In the genomic region with DNA sequence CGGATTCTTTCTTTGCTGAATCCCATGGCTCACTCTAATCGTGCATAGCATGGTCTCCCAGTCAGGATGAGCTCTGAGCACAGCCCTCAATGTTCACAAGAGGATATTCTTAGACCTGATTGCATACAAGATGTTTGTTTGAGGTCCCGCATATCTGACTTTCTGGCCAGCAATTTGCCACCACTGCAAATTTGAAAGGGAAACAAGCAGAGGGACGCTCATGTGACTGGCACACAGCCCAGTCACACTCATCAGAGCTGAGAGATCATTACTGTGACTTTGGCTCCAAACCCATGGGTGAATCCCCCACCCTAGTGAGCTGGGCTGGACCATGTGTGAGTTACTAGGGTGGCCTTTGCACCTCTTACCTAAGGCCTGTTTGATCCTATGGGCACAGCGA, we compare ENCODE assay signal across 11 cellular contexts. TPM values are rescaled to one million over a fixed set of nuclear protein-coding genes. Genes with fewer than 3 reads are reported as not detected.
A peak's percentile ranks its signal among the peaks of the same experiment; 100 is the strongest.
DNase-seq lines count a peak whose midpoint lies in the region; ATAC-seq, FAIRE-seq and TF ChIP-seq lines count a peak whose summit lies in the region.
"Had no signal": no experiment of that assay in that cellular context is flagged by ENCODE, and none has a peak within 500 bp of the region (broad histone marks: within the 10 kb centered on the region; RNA-seq: fewer than 3 reads in every experiment).

No MANE protein-coding gene starts in this region.

- CTCF ChIA-PET in A673 (lab: Charles Lee) = no interaction called here
- CTCF ChIA-PET in GM12878 (lab: Yijun Ruan, JAX) = no interaction called here

- TF ChIP-seq RAD21 in GM12878 (IDR thresholded peaks at IDR 0.05; ENCODE audit: insufficient read depth, low read depth, low read length) = no peak

- POLR2A ChIA-PET in A673 (lab: Charles Lee; ENCODE audit: low non-redundant PET) = no interaction called here
- POLR2A ChIA-PET in GM12878 (lab: Charles Lee) = no interaction called here

- BruUV-seq in A673 (replicated peaks; lab: Mats Ljungman, UMichigan) (no TSS peak), GM12878 (replicated peaks; lab: Mats Ljungman, UMichigan) (no TSS peak)

- DNase-seq in A673 (ENCODE audit: low spot score) (peak; percentile 31), GM12878 (ENCODE audit: low read depth, low spot score) (no peak), lower leg skin (ENCODE audit: low spot score in 2 of 2) (peak; percentile 91 to 97), NCI-H1930 (lab: John Stamatoyannopoulos, UW) (no peak), NCI-H146 treated with DMSO at 0.1 percent for 48 hours (lab: John Stamatoyannopoulos, UW; ENCODE audit: unreplicated experiment) (no peak), kidney glomerular epithelial cell (lab: John Stamatoyannopoulos, UW) (no peak)
- DNase-seq: activated CD4-positive, CD25-positive, alpha-beta regulatory T cell; NCI-H524 had no signal

- H2AFZ ChIP-seq in GM12878 (ENCODE audit: control insufficient read depth, low read depth, low read length) = no peak overlapping the region; the same call in 1 of the 2 replicates

- TF ChIP-seq CTCF in A673 (conservative IDR thresholded peaks at IDR 0.05; ENCODE audit: low read depth, low read length) = no peak
- no peak for TF ChIP-seq CTCF in GM12878 (IDR thresholded peaks at IDR 0.05 in 2 of 3, conservative IDR thresholded peaks at IDR 0.05 in 1 of 3; ENCODE audit: control insufficient read depth in 2 of 3, extremely low read depth in 1 of 3, insufficient read depth in 1 of 3, low read depth in 3 of 3, low read length in 3 of 3)
- TF ChIP-seq CTCF in lower leg skin (IDR thresholded peaks at IDR 0.05) = no peak

- in situ Hi-C loops in GM12878 (cut with MboI) = no loop called here

- no peaks in the 10 kb centered on the region for H3K27me3 ChIP-seq in A673 (replicated peaks; ENCODE audit: insufficient read depth, low read depth, low read length, poor library complexity)
- no peaks in the 10 kb centered on the region; a peak in 1 of 4 replicates for H3K27me3 ChIP-seq in GM12878 (replicated peaks in 1 of 2; ENCODE audit: control insufficient read depth in 2 of 2, insufficient read depth in 2 of 2, low read length in 1 of 2)
- H3K27me3 ChIP-seq: BLaER1 had no signal

- H3K27ac ChIP-seq in A673 (ENCODE audit: low read depth, low read length, poor library complexity, severe bottlenecking) (no peak overlapping the region), GM12878 (ENCODE audit: control insufficient read depth, insufficient read depth) (no peak overlapping the region)
- H3K27ac ChIP-seq: BLaER1 had no signal

- H3K9ac ChIP-seq in GM12878 (ENCODE audit: control insufficient read depth, insufficient read depth, low read length) = no peak overlapping the region
- H3K9ac ChIP-seq: BLaER1 had no signal

- H3K79me2 ChIP-seq in GM12878 (ENCODE audit: control insufficient read depth, insufficient read depth, low read length) = no peaks in the 10 kb centered on the region

- intact Hi-C loops in A673 (cut with micrococcal nuclease; ENCODE audit: unreplicated experiment) (no loop called here), GM12878 (cut with micrococcal nuclease; ENCODE audit: unreplicated experiment) (no loop called here), lower leg skin (cut with DNase I; ENCODE audit: low total_unique reads) (no loop called here)

- FAIRE-seq in GM12878 (lab: Jason Lieb, UNC) = no peak

- no peak for TF ChIP-seq EP300 in GM12878 (IDR thresholded peaks at IDR 0.05; ENCODE audit: borderline replicate concordance in 1 of 2, control insufficient read depth in 1 of 2, low read depth in 2 of 2, low read length in 2 of 2)

- 26% methylated on average over 5 of the region's 5 CpGs for WGBS in GM12878 (ENCODE audit: insufficient coverage, insufficient replicate concordance, low lambda C conversion rate, missing lambda C conversion rate)
- WGBS in lower leg skin, 2 donors = 33 to 38% methylated on average over 5 of the region's 5 CpGs

- RAD21 ChIA-PET in GM12878 (lab: Charles Lee; ENCODE audit: unreplicated experiment) = no interaction called here

- SMC1A ChIA-PET in GM12878 (lab: Charles Lee; ENCODE audit: uncharacterized antibody, unreplicated experiment) = interaction anchor here (1.3 kb wide), 1 partner anchor 249 kb away, joined by 3 read pairs; no protein-coding TSS in a partner anchor

- no peak overlapping the region for H3K4me2 ChIP-seq in GM12878 (ENCODE audit: control insufficient read depth, insufficient read depth)
- H3K4me2 ChIP-seq: BLaER1 had no signal

- ATAC-seq in HG02798 (IDR thresholded peaks at IDR 0.05; ENCODE audit: poor library complexity, unreplicated experiment) (peak; percentile 65), GM12878 (peak; percentile 50; the same call in 2 of the 3 replicates), HG03025 (IDR thresholded peaks at IDR 0.05; ENCODE audit: low FRiP score, unreplicated experiment) (no peak)

- no peak overlapping the region for H3K4me3 ChIP-seq in A673 (ENCODE audit: low read depth, low read length, poor library complexity, severe bottlenecking)
- H3K4me3 ChIP-seq in GM12878 = no peak overlapping the region
- no peak overlapping the region for H3K4me3 ChIP-seq in lower leg skin (ENCODE audit: low read depth, poor library complexity, severe bottlenecking)
- H3K4me3 ChIP-seq: BLaER1 had no signal

- H3K36me3 ChIP-seq in A673 (ENCODE audit: insufficient read depth, low read length, poor library complexity, severe bottlenecking) (no peaks in the 10 kb centered on the region), GM12878 (ENCODE audit: control insufficient read depth in 2 of 2, insufficient read depth in 2 of 2, low read length in 1 of 2) (no peaks in the 10 kb centered on the region)
- H3K36me3 ChIP-seq: BLaER1 had no signal

- H3K9me3 ChIP-seq in A673 (ENCODE audit: low read depth, low read length, poor library complexity, severe bottlenecking) (no peaks in the 10 kb centered on the region), GM12878 (replicated peaks; ENCODE audit: control insufficient read depth, insufficient read depth, low read length) (no peaks in the 10 kb centered on the region)
- H3K9me3 ChIP-seq: BLaER1 had no signal

- TF ChIP-seq POLR2A in GM12878 (IDR thresholded peaks at IDR 0.05; ENCODE audit: low read depth, low read length) = no peak
- TF ChIP-seq POLR2A in lower leg skin (IDR thresholded peaks at IDR 0.05) = no peak

- H4K20me1 ChIP-seq in GM12878 (ENCODE audit: control insufficient read depth, insufficient read depth) = no peaks in the 10 kb centered on the region
- H4K20me1 ChIP-seq: BLaER1 had no signal

- H3K4me1 ChIP-seq in A673 (ENCODE audit: insufficient read depth, low read length, poor library complexity, severe bottlenecking) (no peaks in the 10 kb centered on the region), GM12878 (ENCODE audit: control insufficient read depth, insufficient read depth, low read length) (no peaks in the 10 kb centered on the region)

TF ChIP-seq in GM12878, 131 proteins besides CTCF, POLR2A, EP300 and RAD21 (continues in another document):
- TF ChIP-seq IKZF2 (IDR thresholded peaks at IDR 0.05) = no peak
- peak in 1 of 2 experiments; percentile 24; a peak in 1 of 4 replicates for TF ChIP-seq BHLHE40 (IDR thresholded peaks at IDR 0.05; ENCODE audit: borderline replicate concordance in 1 of 2, low read depth in 2 of 2, low read length in 1 of 2)
- no peak for TF ChIP-seq DPF2 (IDR thresholded peaks at IDR 0.05)
- TF ChIP-seq TBL1XR1 (IDR thresholded peaks at IDR 0.05; ENCODE audit: low read depth, low read length) = no peak

RNA-seq across cellular contexts. Expression of gene TAS2R41, which starts 9.9 kb away (rescaled TPM):
- not detected in 2 replicates for total RNA-seq in A673 (2021)
- total RNA-seq in GM12878 (2013; cell fraction: nucleolus; rRNA removed) = not detected in 2 replicates
- total RNA-seq in GM12878 (2014; rRNA removed) = not detected in 2 replicates
- total RNA-seq in GM12878 (2014; rRNA removed; fragmentation: Illumina TruSeq; extraction: Trizol) = not detected in 2 replicates
- total RNA-seq in GM12878 (2021) = not detected in 2 replicates
- polyA plus RNA-seq in GM12878 (2011; ENCODE audit: low read depth) = not detected
- not detected in 2 replicates for polyA plus RNA-seq in GM12878 (2011; rRNA removed)
- polyA plus RNA-seq in GM12878 (2011; cell fraction: cytosol; rRNA removed) = not detected in 2 replicates
- polyA plus RNA-seq in GM12878 (2011; cell fraction: nucleus; rRNA removed) = not detected in 2 replicates
- not detected in 2 replicates for polyA plus RNA-seq in GM12878 (2012)
- not detected in 2 replicates for polyA plus RNA-seq in GM12878 (2014; fragmentation: Illumina TruSeq; extraction: Trizol)
- polyA plus RNA-seq in GM12878 (2014; fragmentation: Nextera tagmentation; extraction: Ambion mirVana) = not detected
- polyA plus RNA-seq in GM12878 (2014; rRNA removed) = not detected in 2 replicates
- polyA plus RNA-seq in GM12878 (2016; fragmentation: Nextera tagmentation; extraction: Ambion mirVana) = not detected
- polyA minus RNA-seq in GM12878 (2011; rRNA and poly(A)+ RNA removed) = not detected in 2 replicates
- polyA minus RNA-seq in GM12878 (2011; cell fraction: cytosol; rRNA and poly(A)+ RNA removed) = not detected in 2 replicates
- not detected in 2 replicates for polyA minus RNA-seq in GM12878 (2011; cell fraction: nucleus; rRNA and poly(A)+ RNA removed)
- total RNA-seq in lower leg skin = under 1 TPM in 1 of 4 donors, not detected in 3; 0.78 TPM

RNA-seq across cellular contexts. Expression of gene TAS2R60, which starts 44.3 kb away (rescaled TPM):
- total RNA-seq in A673 (2021) = not detected in 2 replicates
- not detected in 2 replicates for total RNA-seq in GM12878 (2013; cell fraction: nucleolus; rRNA removed)
- not detected in 2 replicates for total RNA-seq in GM12878 (2014; rRNA removed)
- not detected in 2 replicates for total RNA-seq in GM12878 (2014; rRNA removed; fragmentation: Illumina TruSeq; extraction: Trizol)
- not detected in 2 replicates for total RNA-seq in GM12878 (2021)
- not detected for polyA plus RNA-seq in GM12878 (2011; ENCODE audit: low read depth)
- not detected in 2 replicates for polyA plus RNA-seq in GM12878 (2011; rRNA removed)
- polyA plus RNA-seq in GM12878 (2011; cell fraction: cytosol; rRNA removed) = not detected in 2 replicates
- polyA plus RNA-seq in GM12878 (2011; cell fraction: nucleus; rRNA removed) = not detected in 2 replicates
- polyA plus RNA-seq in GM12878 (2012) = not detected in 2 replicates
- polyA plus RNA-seq in GM12878 (2014; fragmentation: Illumina TruSeq; extraction: Trizol) = not detected in 2 replicates
- polyA plus RNA-seq in GM12878 (2014; fragmentation: Nextera tagmentation; extraction: Ambion mirVana) = not detected
- not detected in 2 replicates for polyA plus RNA-seq in GM12878 (2014; rRNA removed)
- polyA plus RNA-seq in GM12878 (2016; fragmentation: Nextera tagmentation; extraction: Ambion mirVana) = not detected
- polyA minus RNA-seq in GM12878 (2011; rRNA and poly(A)+ RNA removed) = not detected in 2 replicates
- polyA minus RNA-seq in GM12878 (2011; cell fraction: cytosol; rRNA and poly(A)+ RNA removed) = not detected in 2 replicates
- polyA minus RNA-seq in GM12878 (2011; cell fraction: nucleus; rRNA and poly(A)+ RNA removed) = not detected in 2 replicates
- total RNA-seq in lower leg skin = not detected

Comparison
In these comparisons a context has a peak if more than half of its experiments do, and no peak if none do; other contexts are left out.
1. DNase-seq: peak in A673 (single experiment) and lower leg skin (2 of 2); none in GM12878 (single experiment), NCI-H1930 (0 of 2), NCI-H146 treated with DMSO at 0.1 percent for 48 hours (single experiment) and kidney glomerular epithelial cell (single experiment).